In the genomic region with DNA sequence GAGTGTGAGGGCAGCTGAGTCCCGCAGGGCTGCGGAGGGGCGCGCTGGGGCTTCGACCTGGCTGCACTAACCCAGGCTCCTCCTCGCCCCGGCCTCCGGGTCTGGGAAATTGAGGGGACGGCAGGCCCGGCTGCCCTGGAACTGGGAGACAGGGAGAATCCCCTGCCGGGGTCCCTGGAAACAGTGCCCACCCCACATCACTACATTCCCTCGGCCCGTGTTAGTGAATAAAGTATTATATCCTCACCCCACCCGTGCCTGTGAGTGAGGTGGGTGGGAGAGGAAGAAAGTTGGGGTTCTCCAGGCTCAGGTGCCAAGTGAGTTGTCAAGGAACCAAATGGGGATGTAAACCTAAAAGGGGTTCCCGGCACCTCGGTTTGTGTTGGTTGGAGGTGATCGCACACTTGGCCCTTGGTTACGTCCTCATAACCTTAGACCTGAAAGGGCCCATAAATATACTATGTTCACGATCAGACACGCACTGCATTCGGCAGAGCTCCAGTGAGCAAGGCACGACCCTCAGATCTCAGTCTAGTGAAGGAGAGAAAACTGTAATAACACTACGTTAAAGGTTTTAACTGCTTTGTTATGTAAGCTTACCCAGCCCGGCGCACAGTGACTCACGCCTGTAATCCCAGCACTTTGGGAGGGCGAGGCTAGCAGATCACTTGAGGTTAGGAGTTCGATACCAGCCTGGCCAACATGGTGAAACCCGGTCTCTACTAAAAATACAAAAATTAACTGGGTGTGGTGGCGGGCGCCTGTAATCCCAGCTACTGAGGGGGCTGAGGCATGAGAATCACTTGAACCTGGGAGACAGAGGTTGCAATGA, we compare ENCODE assay signal across 8 cellular contexts. TPM values are rescaled to one million over a fixed set of nuclear protein-coding genes. Genes with fewer than 3 reads are reported as not detected.
A peak's percentile ranks its signal among the peaks of the same experiment; 100 is the strongest.
DNase-seq lines count a peak whose midpoint lies in the region; ATAC-seq and TF ChIP-seq lines count a peak whose summit lies in the region.

No MANE protein-coding gene starts in this region.

- peak overlapping the region; percentile 49; the same call in 1 of the 2 replicates for H3K27ac ChIP-seq in PC-9
- H3K27ac ChIP-seq in esophagus (ENCODE audit: low read depth in 2 of 2, low read length in 1 of 2), result peak overlapping the region; percentile 93 to 96
- H3K27ac ChIP-seq in prostate gland, result peak overlapping the region; percentile 81 to 83

- no peak for DNase-seq in PC-9
- DNase-seq in prostate gland (ENCODE audit: low spot score), result no peak
- no peak for DNase-seq in GM03348 (ENCODE audit: low spot score)
- DNase-seq in islet precursor cell, result no peak
- no peak for DNase-seq in activated gamma-delta T cell (lab: John Stamatoyannopoulos, UW)

- TF ChIP-seq POLR2A in prostate gland (IDR thresholded peaks at IDR 0.05) (no peak), GM18505 (IDR thresholded peaks at IDR 0.05; ENCODE audit: borderline replicate concordance, extremely low read depth, insufficient read depth, insufficient read length) (no peak)

- ATAC-seq in GM18505 (IDR thresholded peaks at IDR 0.05; ENCODE audit: unreplicated experiment), result no peak

- no peaks in the 10 kb centered on the region for H3K9me3 ChIP-seq in PC-9 (ENCODE audit: insufficient read depth, low read depth)
- H3K9me3 ChIP-seq in esophagus (ENCODE audit: control insufficient read depth in 2 of 2, insufficient read depth in 1 of 2, low read depth in 1 of 2, low read length in 1 of 2), result no peaks in the 10 kb centered on the region
- H3K9me3 ChIP-seq in prostate gland, result no peaks in the 10 kb centered on the region

- no peaks in the 10 kb centered on the region for H3K9me2 ChIP-seq in PC-9 (ENCODE audit: insufficient read depth)

- intact Hi-C loops in PC-9 (cut with micrococcal nuclease; ENCODE audit: unreplicated experiment) (no loop called here), prostate gland (cut with DNase I) (no loop called here)

- no peaks in the 10 kb centered on the region for H3K79me2 ChIP-seq in PC-9 (ENCODE audit: low read depth)

- peak overlapping the region; percentile 81 for H3K4me2 ChIP-seq in PC-9

- no peaks in the 10 kb centered on the region for H4K20me1 ChIP-seq in PC-9 (ENCODE audit: insufficient read depth)

- no TSS peak for BruUV-seq in PC-9 (replicated peaks; lab: Mats Ljungman, UMichigan)

- 46 to 55% methylated on average over 31 of the region's 31 CpGs for WGBS in esophagus, 2 donors
- 60% methylated on average over 30 of the region's 31 CpGs for WGBS in prostate gland

- H2AFZ ChIP-seq in PC-9, result peak overlapping the region; percentile 52

- peaks cover 7% of the 10 kb centered on the region; the same call in 1 of the 2 replicates for H3K4me1 ChIP-seq in PC-9 (replicated peaks; ENCODE audit: insufficient read depth)
- peaks cover 0 to 5% of the 10 kb centered on the region in 2 donors for H3K4me1 ChIP-seq in esophagus (ENCODE audit: control insufficient read depth in 2 of 2, insufficient read depth in 2 of 2, low read length in 1 of 2)
- H3K4me1 ChIP-seq in prostate gland (replicated peaks), result no peaks in the 10 kb centered on the region

- TF ChIP-seq CTCF in PC-9 (conservative IDR thresholded peaks at IDR 0.05) (no peak; the same call in 1 of the 2 replicates), prostate gland (IDR thresholded peaks at IDR 0.05) (peak in 1 of 4 experiments; percentile 1)

- POLR2A ChIA-PET in PC-9 (lab: Charles Lee; ENCODE audit: unreplicated experiment), result interaction anchor here (0.6 to 1.3 kb wide), 5 partner anchors 17 to 237 kb away, joined by 3 to 16 read pairs (median 3); no protein-coding TSS in a partner anchor

- peaks cover 46% of the 10 kb centered on the region for H3F3A ChIP-seq in PC-9 (ENCODE audit: insufficient read depth, low read depth)

- H3K36me3 ChIP-seq in PC-9 (ENCODE audit: low read depth), result peaks cover 3% of the 10 kb centered on the region; the same call in 1 of the 2 replicates
- H3K36me3 ChIP-seq in esophagus (ENCODE audit: control insufficient read depth in 2 of 2, insufficient read depth in 2 of 2, low read length in 1 of 2), result peaks cover 2 to 3% of the 10 kb centered on the region in 2 donors
- H3K36me3 ChIP-seq in prostate gland, result no peaks in the 10 kb centered on the region

- H3K27me3 ChIP-seq in PC-9 (ENCODE audit: insufficient read depth, low read depth) (no peaks in the 10 kb centered on the region), esophagus (ENCODE audit: control insufficient read depth in 1 of 2, insufficient read depth in 2 of 2, low read length in 2 of 2) (no peaks in the 10 kb centered on the region), prostate gland (replicated peaks; ENCODE audit: insufficient read depth) (no peaks in the 10 kb centered on the region)

- H3K4me3 ChIP-seq in GM08714 (ENCODE audit: low read length) (peak overlapping the region; percentile 61; the same call in 1 of the 2 replicates), PC-9 (peak overlapping the region; percentile 69; the same call in 1 of the 2 replicates), esophagus (ENCODE audit: low read depth in 1 of 2, low read length in 2 of 2) (peak overlapping the region; percentile 61 to 66), prostate gland (peak overlapping the region; percentile 48 to 72)

- CTCF ChIA-PET in PC-9 (lab: Charles Lee), result interaction anchor here (0.6 to 1.5 kb wide), 4 partner anchors 11 to 275 kb away, joined by 3 to 11 read pairs (median 6); a partner anchor contains a TSS

RNA-seq across cellular contexts. Expression of a gene that starts 11.2 kb away (rescaled TPM):
- 19.0 and 21.9 TPM in 2 replicates for total RNA-seq in PC-9 (2021)
- 1 to 10 TPM; 2.2 to 4.7 TPM for polyA plus RNA-seq in esophagus
- total RNA-seq in prostate gland, result 10 to 100 TPM; 32.3 to 36.3 TPM

RNA-seq across cellular contexts. Expression of a gene that starts 11.3 kb away (rescaled TPM):
- total RNA-seq in PC-9 (2021) (80.4 and 109 TPM in 2 replicates), prostate gland (10 to 100 TPM; 31.6 to 37.6 TPM)
- 10 to 100 TPM in 1 of 2 donors, 1 to 10 TPM in 1; 9.5 to 32.6 TPM for polyA plus RNA-seq in esophagus

RNA-seq across cellular contexts. Expression of a gene that starts 23.3 kb away (rescaled TPM):
- total RNA-seq in PC-9 (2021), result 20.1 and 25.9 TPM in 2 replicates
- polyA plus RNA-seq in esophagus, result 1 to 10 TPM; 1.4 to 2.6 TPM
- total RNA-seq in prostate gland, result 10 to 100 TPM; 11.9 to 12.2 TPM

RNA-seq across cellular contexts. Expression of a gene that starts 27.1 kb away (rescaled TPM):
- 66.8 and 67.2 TPM in 2 replicates for total RNA-seq in PC-9 (2021)
- 10 to 100 TPM; 11.8 to 21.5 TPM for polyA plus RNA-seq in esophagus
- total RNA-seq in prostate gland, result 10 to 100 TPM; 33.7 to 58.9 TPM

RNA-seq across cellular contexts. Expression of a gene that starts 36.2 kb away (rescaled TPM):
- total RNA-seq in PC-9 (2021) (6.7 and 7.6 TPM in 2 replicates), prostate gland (1 to 10 TPM; 3.0 to 4.2 TPM)
- 1 to 10 TPM; 3.5 to 6.8 TPM for polyA plus RNA-seq in esophagus
